Comparison of ENCODE assay signal across 8 cellular contexts in genomic region chr16:27779719-27780161, GRCh38.
A peak's percentile ranks its signal among the peaks of the same experiment; 100 is the strongest.
DNase-seq lines count a peak whose midpoint lies in the region; ATAC-seq, FAIRE-seq and TF ChIP-seq lines count a peak whose summit lies in the region.

No MANE protein-coding gene starts in this region.

- H3K9me3 ChIP-seq in OCI-LY1 (ENCODE audit: low read length) = no peaks in the 10 kb centered on the region
- H3K9me3 ChIP-seq in pancreas = no peaks in the 10 kb centered on the region

- no peak overlapping the region for H3K27ac ChIP-seq in OCI-LY1 (ENCODE audit: low read depth, low read length, poor library complexity, severe bottlenecking)
- H3K27ac ChIP-seq in pancreas = no peak overlapping the region

- no peaks in the 10 kb centered on the region for H3F3A ChIP-seq in OCI-LY1 (ENCODE audit: insufficient read depth, low read length)

- H3K4me1 ChIP-seq in OCI-LY1 (ENCODE audit: insufficient read depth, low read length, severe bottlenecking) (no peaks in the 10 kb centered on the region), pancreas (no peaks in the 10 kb centered on the region)

- no peak overlapping the region for H2AFZ ChIP-seq in OCI-LY1 (ENCODE audit: low read length)

- H3K9me2 ChIP-seq in OCI-LY1 (ENCODE audit: low read depth, low read length) = no peaks in the 10 kb centered on the region

- no peaks in the 10 kb centered on the region for H3K79me2 ChIP-seq in OCI-LY1 (ENCODE audit: insufficient read depth, low read length)

- 72 to 74% methylated on average over 21 of the region's 21 CpGs for WGBS in pancreas, 2 donors

- H3K4me2 ChIP-seq in OCI-LY1 (ENCODE audit: low read length) = no peak overlapping the region

- no peak overlapping the region for H3K9ac ChIP-seq in OCI-LY1 (ENCODE audit: low read length)

- H3K27me3 ChIP-seq in OCI-LY1 (ENCODE audit: insufficient read depth, low read length) (no peaks in the 10 kb centered on the region), pancreas (no peaks in the 10 kb centered on the region)

- TF ChIP-seq CTCF in OCI-LY1 (IDR thresholded peaks at IDR 0.05; ENCODE audit: low read length) (peak; percentile 36; the same call in 1 of the 2 replicates), pancreas (IDR thresholded peaks at IDR 0.05) (no peak)

- intact Hi-C loops in pancreas (cut with DNase I) = no loop called here

- DNase-seq in ELF-1 (ENCODE audit: low read depth, low spot score) = peak; percentile 75
- DNase-seq in fibroblast of peridontal ligament (ENCODE audit: extremely low read depth) = peak; percentile 51
- DNase-seq in pancreas = no peak
- DNase-seq in occipital lobe (lab: John Stamatoyannopoulos, UW) = no peak
- no peak for DNase-seq in NCI-H2171 (lab: John Stamatoyannopoulos, UW)

- ATAC-seq in pancreas = peak in 3 of 4 donors; percentile 15 to 27 (median 24)
- no peak for ATAC-seq in GM19395 (IDR thresholded peaks at IDR 0.05; ENCODE audit: unreplicated experiment)
- no peak for ATAC-seq in HG02973 (IDR thresholded peaks at IDR 0.05; ENCODE audit: unreplicated experiment)

- no peak overlapping the region for H3K4me3 ChIP-seq in OCI-LY1 (ENCODE audit: low read depth, low read length, poor library complexity, severe bottlenecking)
- no peak overlapping the region for H3K4me3 ChIP-seq in pancreas

- no peaks in the 10 kb centered on the region for H4K20me1 ChIP-seq in OCI-LY1 (ENCODE audit: insufficient read depth, low read length)

- no peaks in the 10 kb centered on the region for H3K36me3 ChIP-seq in OCI-LY1 (ENCODE audit: insufficient read depth, low read length)
- peaks cover 0 to 11% (median 0%) of the 10 kb centered on the region in 3 donors for H3K36me3 ChIP-seq in pancreas

- FAIRE-seq in pancreas (lab: Jason Lieb, UNC) = no peak

Comparison
In these comparisons a context has a peak if more than half of its experiments do, and no peak if none do; other contexts are left out.
1. DNase-seq: peak in ELF-1 (single experiment) and fibroblast of peridontal ligament (single experiment); none in pancreas (0 of 6), occipital lobe (single experiment) and NCI-H2171 (single experiment).
2. ATAC-seq: peak in pancreas (3 of 4); none in GM19395 (single experiment) and HG02973 (single experiment).